In the genomic region with DNA sequence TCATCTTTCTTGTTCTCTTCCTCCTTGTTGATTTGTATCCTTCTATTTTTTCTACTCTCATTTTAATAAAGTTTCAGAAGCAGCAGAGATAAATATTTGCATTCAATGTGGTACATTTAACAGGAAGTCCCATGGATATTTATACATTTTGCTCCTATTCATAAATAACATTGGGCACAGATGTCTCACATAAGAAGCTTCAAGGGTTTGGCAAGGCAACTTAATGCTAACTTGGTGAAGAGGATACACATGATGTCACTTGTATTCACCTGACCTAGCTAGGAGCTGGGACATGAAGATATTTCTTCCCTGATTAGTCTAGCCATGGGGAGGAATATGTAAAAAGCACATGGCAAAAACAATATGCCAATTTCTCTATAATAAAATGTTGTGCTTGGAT, we compare ENCODE assay signal across 1 cellular context.
TF ChIP-seq lines count a peak whose summit lies in the region.

No MANE protein-coding gene starts in this region.

TF ChIP-seq in IMR-90, 13 proteins besides CTCF, POLR2A, EP300 and RAD21 (continued from another document):
- no peak for TF ChIP-seq RFX5 (IDR thresholded peaks at IDR 0.05; ENCODE audit: low read depth, low read length)
- no peak for TF ChIP-seq NFE2L2 (IDR thresholded peaks at IDR 0.05; ENCODE audit: low read depth, low read length)
- no peak for TF ChIP-seq FOS (IDR thresholded peaks at IDR 0.05; ENCODE audit: low read depth, low read length)
- no peak for TF ChIP-seq USF2 (IDR thresholded peaks at IDR 0.05; ENCODE audit: low read depth, low read length)
- TF ChIP-seq BHLHE40 (IDR thresholded peaks at IDR 0.05; ENCODE audit: low read depth, low read length) = no peak
